In genomic region chr11:1003159-1003558, GRCh38 we compare ENCODE assay signal across 1 cellular context.
TF ChIP-seq lines count a peak whose summit lies in the region.

No MANE protein-coding gene starts in this region.

TF ChIP-seq in GM23338, 12 proteins besides CTCF, POLR2A, EP300 and RAD21:
- TF ChIP-seq ZNF462 (CRISPR knock-in tag; IDR thresholded peaks at IDR 0.05), result no peak
- no peak for TF ChIP-seq ZNF114 (CRISPR knock-in tag; IDR thresholded peaks at IDR 0.05)
- no peak for TF ChIP-seq EZH2 (IDR thresholded peaks at IDR 0.05; ENCODE audit: low read depth, unreplicated experiment)
- no peak for TF ChIP-seq REST (IDR thresholded peaks at IDR 0.05; ENCODE audit: unreplicated experiment)
- no peak for TF ChIP-seq CREB1 (CRISPR knock-in tag; IDR thresholded peaks at IDR 0.05; ENCODE audit: low read depth)
